ENCODE assay signal across 13 cellular contexts in the genomic region with DNA sequence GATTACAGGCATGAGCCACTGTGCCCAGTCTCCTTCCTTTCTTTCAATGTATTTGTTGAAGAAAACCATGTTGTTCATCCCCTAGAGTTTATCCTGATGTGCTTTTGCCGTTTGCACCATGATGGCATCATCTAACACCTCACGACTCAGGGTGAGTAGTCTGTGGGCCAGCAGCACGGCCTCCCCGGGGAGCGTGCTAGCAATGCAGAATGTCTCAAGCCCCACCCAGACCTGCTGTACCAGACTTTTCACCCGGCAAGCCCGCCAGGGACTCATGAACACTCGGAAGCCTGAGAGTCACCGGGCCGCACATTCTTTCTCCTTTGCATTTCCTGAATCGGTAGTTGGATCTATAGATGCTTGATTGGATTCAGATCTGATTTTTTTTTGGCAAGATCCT.
"Had no signal": no experiment of that assay in that cellular context is flagged by ENCODE, and none has a peak within 500 bp of the region (broad histone marks: within the 10 kb centered on the region; RNA-seq: fewer than 3 reads in every experiment).

No MANE protein-coding gene starts in this region.

- H3K4me1 ChIP-seq: pancreas had no signal

- ATAC-seq: activated naive CD4-positive, alpha-beta T cell treated with anti-CD3 and anti-CD28 coated beads, Interleukin-2, amount 50 U/mL, for 72 hours; left ventricle myocardium superior; pancreas; WTC11 had no signal

- H3K4me3 Mint-ChIP-seq: WTC11 had no signal

- H3K4me3 ChIP-seq: pancreas, skin epidermis, tibial artery had no signal

- H3K27ac ChIP-seq: pancreas, skin epidermis, tibial artery had no signal

- DNase-seq: activated CD4-positive, alpha-beta T cell treated with anti-CD3 and anti-CD28 coated beads, Interleukin-2, amount 50 U/mL, for 1 hour; activated effector memory CD4-positive, alpha-beta T cell treated with Interleukin-2 at 50 U/mL for 16 hours; anterior cingulate cortex; hippocampal formation; left ventricle myocardium superior; mesenchymal stem cell; pancreas; SK-N-SH; tibial artery had no signal

- H3K9me3 ChIP-seq: pancreas, SK-N-SH, tibial artery had no signal

- H3K27ac Mint-ChIP-seq: activated naive CD4-positive, alpha-beta T cell treated with anti-CD3 and anti-CD28 coated beads, Interleukin-2, amount 50 U/mL, for 72 hours; WTC11 had no signal

- H3K9ac ChIP-seq: SK-N-SH had no signal

- FAIRE-seq: colon, pancreas had no signal

- H3K9me3 Mint-ChIP-seq: activated naive CD4-positive, alpha-beta T cell treated with anti-CD3 and anti-CD28 coated beads, Interleukin-2, amount 50 U/mL, for 72 hours had no signal

- H3K4me2 ChIP-seq: SK-N-SH had no signal

- H3K36me3 ChIP-seq: pancreas, tibial artery had no signal

- H3K27me3 ChIP-seq: pancreas had no signal
